8 cellular contexts compared by ENCODE assay signal in genomic region chr12:51023625-51024395, GRCh38. TPM values are rescaled to one million over a fixed set of nuclear protein-coding genes. Genes with fewer than 3 reads are reported as not detected.
A peak's percentile ranks its signal among the peaks of the same experiment; 100 is the strongest.
DNase-seq lines count a peak whose midpoint lies in the region; ATAC-seq and TF ChIP-seq lines count a peak whose summit lies in the region.

No MANE protein-coding gene starts in this region.

- H3K27me3 Mint-ChIP-seq in T-cell: no peaks in the 10 kb centered on the region

- H3K27me3 ChIP-seq in fibroblast of lung (ENCODE audit: control insufficient read depth, insufficient read depth, low read length): no peaks in the 10 kb centered on the region

- no peak overlapping the region for H2AFZ ChIP-seq in fibroblast of lung (ENCODE audit: low read length)

- no peaks in the 10 kb centered on the region for H4K20me1 ChIP-seq in fibroblast of lung (ENCODE audit: control insufficient read depth, extremely low read depth, insufficient read depth, low read length)

- H3K36me3 Mint-ChIP-seq in T-cell: no peaks in the 10 kb centered on the region

- H3K4me3 ChIP-seq in GM12864 (ENCODE audit: low read depth, low read length) (peak overlapping the region; percentile 87), fibroblast of lung (replicated peaks in 1 of 4; ENCODE audit: control extremely low read depth in 1 of 4, insufficient read depth in 1 of 4, low read depth in 3 of 4, low read length in 4 of 4) (peak overlapping the region; percentile 40 to 95 (median 71)), skeletal muscle cell (ENCODE audit: low read depth, low read length) (peak overlapping the region; percentile 75)

- peak overlapping the region; percentile 96 to 99 (median 98) for H3K4me3 Mint-ChIP-seq in T-cell

- no peaks in the 10 kb centered on the region for H3K36me3 ChIP-seq in fibroblast of lung (ENCODE audit: control insufficient read depth, insufficient read depth, low read length)

- H3K9ac ChIP-seq in fibroblast of lung (ENCODE audit: insufficient read depth, low read length): peak overlapping the region; percentile 24

- peaks cover 71 to 82% (median 74%) of the 10 kb centered on the region in 3 donors for H3K4me1 Mint-ChIP-seq in T-cell

- TF ChIP-seq CTCF in GM12864 (IDR thresholded peaks at IDR 0.05; ENCODE audit: low read depth, low read length, missing control alignments): no peak
- no peak for TF ChIP-seq CTCF in fibroblast of lung (conservative IDR thresholded peaks at IDR 0.05 in 1 of 2, IDR thresholded peaks at IDR 0.05 in 1 of 2; ENCODE audit: low read depth in 1 of 2, low read length in 2 of 2)

- H3K4me2 ChIP-seq in fibroblast of lung (ENCODE audit: extremely low read depth, insufficient read depth, low read length): peak overlapping the region; percentile 89

- DNase-seq in GM12864 (ENCODE audit: low read depth) (no peak), T-cell (no peak), fibroblast of lung (ENCODE audit: low read depth in 2 of 2) (peak; percentile 12 to 27), skeletal muscle cell (ENCODE audit: low read depth) (no peak), cerebellum (ENCODE audit: low spot score) (no peak), COLO668 (lab: John Stamatoyannopoulos, UW; ENCODE audit: unreplicated experiment) (no peak)

- H3K79me2 ChIP-seq in fibroblast of lung (ENCODE audit: control insufficient read depth, insufficient read depth, low read length): peaks cover 48% of the 10 kb centered on the region

- ATAC-seq in T-cell (replicated peaks in 1 of 4) (no peak), GM19328 (IDR thresholded peaks at IDR 0.05; ENCODE audit: unreplicated experiment) (no peak), HG03025 (IDR thresholded peaks at IDR 0.05; ENCODE audit: low FRiP score, unreplicated experiment) (no peak)

- CTCF ChIA-PET in T-cell (lab: Charles Lee): interaction anchor here in 1 of 2 donors (0.5 to 0.6 kb wide), 2 partner anchors 237 to 373 kb away, joined by 7 to 9 read pairs; no protein-coding TSS in a partner anchor

- H3K9me3 ChIP-seq in fibroblast of lung (ENCODE audit: control insufficient read depth, insufficient read depth, low read depth, low read length): no peaks in the 10 kb centered on the region

- H3K9me3 Mint-ChIP-seq in T-cell: no peaks in the 10 kb centered on the region

- H3K27ac Mint-ChIP-seq in T-cell: peak overlapping the region; percentile 98

- peak overlapping the region; percentile 78 for H3K27ac ChIP-seq in fibroblast of lung (ENCODE audit: insufficient read depth, low read length)

- POLR2A ChIA-PET in T-cell (lab: Charles Lee): no interaction called here

- no peaks in the 10 kb centered on the region for H3K4me1 ChIP-seq in fibroblast of lung (ENCODE audit: control insufficient read depth, extremely low read depth, insufficient read depth, low read length)

RNA-seq across cellular contexts. Expression of gene SLC11A2, which starts 2.4 kb away (rescaled TPM):
- total RNA-seq in T-cell: 10 to 100 TPM; 46.5 to 62.2 (median 52.3) TPM
- total RNA-seq in fibroblast of lung: 57.5 and 75.0 TPM in 2 replicates
- 38.6 and 39.3 TPM in 2 replicates for polyA plus RNA-seq in fibroblast of lung
- 19.5 and 22.2 TPM in 2 replicates for polyA plus RNA-seq in fibroblast of lung (2012)
- 37.5 and 52.9 TPM in 2 replicates for polyA minus RNA-seq in fibroblast of lung (ENCODE audit: low replicate concordance)
- total RNA-seq in cerebellum: 71.0 TPM

RNA-seq across cellular contexts. Expression of gene LETMD1, which starts 24.3 kb away (rescaled TPM):
- total RNA-seq in T-cell: 10 to 100 TPM; 70.9 to 87.5 (median 71.9) TPM
- total RNA-seq in fibroblast of lung: 59.9 and 61.4 TPM in 2 replicates
- polyA plus RNA-seq in fibroblast of lung: 38.1 and 45.9 TPM in 2 replicates
- 22.3 and 29.2 TPM in 2 replicates for polyA plus RNA-seq in fibroblast of lung (2012)
- 51.6 and 77.0 TPM in 2 replicates for polyA minus RNA-seq in fibroblast of lung (ENCODE audit: low replicate concordance)
- 64.0 TPM for total RNA-seq in cerebellum

RNA-seq across cellular contexts. Expression of gene CSRNP2, which starts 59.6 kb away (rescaled TPM):
- total RNA-seq in T-cell (10 to 100 TPM; 24.4 to 37.3 (median 34.3) TPM), fibroblast of lung (15.7 and 19.8 TPM in 2 replicates), cerebellum (62.9 TPM)
- polyA plus RNA-seq in fibroblast of lung: 16.5 and 21.4 TPM in 2 replicates
- polyA plus RNA-seq in fibroblast of lung (2012): 11.2 and 13.9 TPM in 2 replicates
- polyA minus RNA-seq in fibroblast of lung (ENCODE audit: low replicate concordance): 17.0 and 40.5 TPM in 2 replicates

Comparison
In these comparisons a context has a peak if more than half of its experiments do, and no peak if none do; other contexts are left out.
1. DNase-seq: peak in fibroblast of lung (2 of 2); none in GM12864 (single experiment), T-cell (0 of 34), skeletal muscle cell (single experiment), cerebellum (single experiment) and COLO668 (single experiment).
2. Peak in every context shown above with its lines, with median percentiles within 50 percentile points of each other: H3K4me3 ChIP-seq.